ENCODE assay signal across 1 cellular context in the genomic region with DNA sequence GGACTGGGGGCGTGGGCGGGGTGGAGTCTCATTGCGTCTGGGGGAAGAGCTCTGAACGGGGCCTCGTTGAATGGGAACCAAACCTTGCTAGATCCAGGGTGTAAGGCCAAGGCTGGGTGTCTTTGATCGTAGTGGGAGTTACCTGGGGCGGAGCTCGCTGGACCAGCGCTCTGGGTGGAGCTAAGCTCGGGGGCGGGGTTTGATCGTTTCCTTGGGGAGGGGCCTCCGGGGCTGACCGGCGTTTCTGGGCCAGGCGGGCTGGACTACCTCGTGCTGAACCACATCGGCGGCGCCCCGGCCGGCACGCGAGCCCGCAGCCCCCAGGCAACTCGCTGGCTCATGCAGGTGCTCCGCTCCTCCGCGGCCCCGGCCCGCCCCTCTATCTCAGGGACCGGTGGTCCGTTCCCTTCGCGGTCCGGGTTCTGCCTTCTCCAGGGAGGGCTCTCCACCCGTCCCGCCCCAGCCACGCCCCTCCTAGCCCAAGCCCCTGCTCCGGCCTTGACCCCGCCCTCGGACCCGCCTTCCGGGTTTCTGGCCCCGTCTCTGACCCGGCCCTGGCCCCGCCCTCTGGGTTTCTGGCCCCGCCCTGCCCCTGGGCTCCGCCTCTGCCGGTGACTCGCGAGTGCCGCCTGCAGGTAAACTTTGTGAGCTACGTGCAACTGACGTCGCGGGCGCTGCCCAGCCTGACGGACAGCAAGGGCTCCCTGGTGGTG.
TF ChIP-seq lines count a peak whose summit lies in the region.

No MANE protein-coding gene starts in this region.

TF ChIP-seq in SK-N-SH, 30 proteins besides CTCF, POLR2A, EP300 and RAD21:
- no peak for TF ChIP-seq MEF2A (IDR thresholded peaks at IDR 0.05; ENCODE audit: borderline replicate concordance, low read depth)
- 0 out of 2 replicates have a peak, but pooled peaks have one; percentile 53 for TF ChIP-seq ELF1 (IDR thresholded peaks at IDR 0.05)
- peak; percentile 41; the same call in 1 of the 2 replicates for TF ChIP-seq RCOR1 (IDR thresholded peaks at IDR 0.05; ENCODE audit: low read length)
- TF ChIP-seq, protein P1, sequence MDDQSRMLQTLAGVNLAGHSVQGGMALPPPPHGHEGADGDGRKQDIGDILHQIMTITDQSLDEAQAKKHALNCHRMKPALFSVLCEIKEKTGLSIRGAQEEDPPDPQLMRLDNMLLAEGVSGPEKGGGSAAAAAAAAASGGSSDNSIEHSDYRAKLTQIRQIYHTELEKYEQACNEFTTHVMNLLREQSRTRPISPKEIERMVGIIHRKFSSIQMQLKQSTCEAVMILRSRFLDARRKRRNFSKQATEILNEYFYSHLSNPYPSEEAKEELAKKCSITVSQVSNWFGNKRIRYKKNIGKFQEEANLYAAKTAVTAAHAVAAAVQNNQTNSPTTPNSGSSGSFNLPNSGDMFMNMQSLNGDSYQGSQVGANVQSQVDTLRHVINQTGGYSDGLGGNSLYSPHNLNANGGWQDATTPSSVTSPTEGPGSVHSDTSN (IDR thresholded peaks at IDR 0.05): peak; percentile 52; the same call in 1 of the 2 replicates
- peak; percentile 9; the same call in 1 of the 2 replicates for TF ChIP-seq SMC3 (IDR thresholded peaks at IDR 0.05; ENCODE audit: low read depth, low read length)
- no peak for TF ChIP-seq RXRA (IDR thresholded peaks at IDR 0.05; ENCODE audit: borderline replicate concordance, low read depth)
- TF ChIP-seq CHD2 (IDR thresholded peaks at IDR 0.05; ENCODE audit: low read length, partially characterized antibody): peak; percentile 60
- TF ChIP-seq MXI1 (IDR thresholded peaks at IDR 0.05; ENCODE audit: low read depth, low read length): peak; percentile 35; the same call in 1 of the 2 replicates
